32 cellular contexts compared by ENCODE assay signal in the genomic region with DNA sequence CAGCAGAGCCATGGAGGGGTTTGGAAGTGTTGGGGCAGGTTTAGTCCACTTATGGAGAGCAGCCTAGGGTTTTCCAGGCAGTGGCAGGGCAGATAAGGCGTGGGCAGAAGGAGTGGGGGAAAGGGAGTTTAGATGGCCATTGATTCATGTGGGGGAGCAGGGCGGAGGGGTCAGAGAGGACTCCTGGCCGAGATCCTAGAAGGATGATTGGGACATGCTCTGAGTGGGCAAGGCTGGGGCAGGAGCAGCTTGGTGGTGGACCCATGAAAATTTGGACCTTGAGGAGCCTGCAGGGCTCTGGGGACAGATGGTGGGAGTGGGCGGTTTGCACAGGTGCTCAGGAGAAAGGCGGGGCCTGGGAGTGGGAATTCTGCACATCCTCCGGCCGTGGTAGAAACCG. TPM values are rescaled to one million over a fixed set of nuclear protein-coding genes. Genes with fewer than 3 reads are reported as not detected.
DNase-seq lines count a peak whose midpoint lies in the region; TF ChIP-seq lines count a peak whose summit lies in the region.
"Had no signal": no experiment of that assay in that cellular context is flagged by ENCODE, and none has a peak within 500 bp of the region (broad histone marks: within the 10 kb centered on the region; RNA-seq: fewer than 3 reads in every experiment).

No MANE protein-coding gene starts in this region.

- H3K4me3 ChIP-seq in CD4-positive, alpha-beta memory T cell (ENCODE audit: low read length in 2 of 2): no peak overlapping the region
- H3K4me3 ChIP-seq in H7 (ENCODE audit: insufficient read depth, low read depth, low read length): no peak overlapping the region
- H3K4me3 ChIP-seq: BLaER1 treated with 17β-estradiol and CSF1 and Interleukin-3, amounts not matched to agents 10 nM and 100 nM; MG63; ovary; testis had no signal

- H3K36me3 ChIP-seq in CD4-positive, alpha-beta memory T cell (ENCODE audit: insufficient read depth, low read length): peaks cover 53% of the 10 kb centered on the region
- peaks cover 5% of the 10 kb centered on the region for H3K36me3 ChIP-seq in H7 (replicated peaks; ENCODE audit: control insufficient read depth, insufficient read depth, low read length)
- H3K36me3 ChIP-seq: MG63, ovary had no signal

- no peak overlapping the region for H3K27ac ChIP-seq in CD4-positive, alpha-beta memory T cell (ENCODE audit: low read depth, low read length)
- H3K27ac ChIP-seq: BLaER1 treated with 17β-estradiol and CSF1 and Interleukin-3, amounts not matched to agents 10 nM and 100 nM; epithelial cell of prostate; KMS-11; ovary; testis; WERI-Rb-1 had no signal

- no peaks in the 10 kb centered on the region for H3K9me3 Mint-ChIP-seq in CD4-positive, alpha-beta memory T cell
- no peaks in the 10 kb centered on the region for H3K9me3 Mint-ChIP-seq in neural crest cell
- no peaks in the 10 kb centered on the region for H3K9me3 Mint-ChIP-seq in Calu3 (ENCODE audit: low read depth, unreplicated experiment)
- H3K9me3 Mint-ChIP-seq: activated CD4-positive, alpha-beta T cell treated with anti-CD3 and anti-CD28 coated beads, Interleukin-2, amount 10 ng/mL, durations not matched to agents 24 days and 14 days; activated naive CD4-positive, alpha-beta T cell treated with anti-CD3 and anti-CD28 coated beads for 36 hours; stimulated activated naive CD8-positive, alpha-beta T cell treated with anti-CD3 and anti-CD28 coated beads, Interleukin-15, Interleukin-2, amounts not matched to agents 100 ng/mL and 50 ng/mL, for 24 hours; T-cell had no signal

- CTCF ChIA-PET in CD4-positive, alpha-beta memory T cell (lab: Charles Lee; ENCODE audit: partially characterized antibody): no interaction called here
- CTCF ChIA-PET in Calu3 (lab: Charles Lee): interaction anchor here (0.5 to 0.6 kb wide), 2 partner anchors 265 to 885 kb away, joined by 3 to 5 read pairs; no protein-coding TSS in a partner anchor

- BruUV-seq in Calu3 (replicated peaks; lab: Mats Ljungman, UMichigan): no TSS peak

- no peaks in the 10 kb centered on the region for H3K4me1 ChIP-seq in CD4-positive, alpha-beta memory T cell (ENCODE audit: insufficient read depth, low read length)
- H3K4me1 ChIP-seq: testis had no signal

- DNase-seq in CD4-positive, alpha-beta memory T cell: no peak
- DNase-seq in H7 (peak; percentile 20), ecto neural progenitor cell (ENCODE audit: low spot score) (peak; percentile 43), neural crest cell (ENCODE audit: low read depth, low spot score) (no peak), Calu3 (no peak), DMS153 treated with DMSO at 0.1 percent for 48 hours (lab: John Stamatoyannopoulos, UW; ENCODE audit: unreplicated experiment) (no peak), mucosa of gallbladder (ENCODE audit: low spot score) (no peak)
- DNase-seq in stimulated activated CD4-positive, alpha-beta T cell treated with anti-CD3 and anti-CD28 coated beads, Interleukin-4, amount 100 ng/mL, for 24 hours: no peak
- DNase-seq: activated CD4-positive, alpha-beta T cell treated with anti-CD3 and anti-CD28 coated beads, Interleukin-2, amount 10 ng/mL, durations not matched to agents 24 days and 14 days; activated CD8-positive, alpha-beta memory T cell treated with anti-CD3 and anti-CD28 coated beads, Interleukin-2, amount 10 ng/mL, durations not matched to agents 7 days and 5 days; activated naive CD4-positive, alpha-beta T cell treated with anti-CD3 and anti-CD28 coated beads for 36 hours; effector CD4-positive, alpha-beta T cell; left ventricle myocardium superior; MG63; NCI-H1105; NCI-H1930; NCI-H524; ovary; PC-3; retina; T-cell; testis; WERI-Rb-1 had no signal

- H3K27me3 ChIP-seq in CD4-positive, alpha-beta memory T cell (ENCODE audit: insufficient read depth, low read length): no peaks in the 10 kb centered on the region
- peaks cover 40% of the 10 kb centered on the region for H3K27me3 ChIP-seq in H7 (ENCODE audit: control insufficient read depth, insufficient read depth, low read length)
- H3K27me3 ChIP-seq: BLaER1 treated with 17β-estradiol and CSF1 and Interleukin-3, amounts not matched to agents 10 nM and 100 nM; ovary; testis had no signal

- no peaks in the 10 kb centered on the region for H3K9me3 ChIP-seq in CD4-positive, alpha-beta memory T cell (ENCODE audit: control insufficient read depth in 1 of 2, low read length in 2 of 2)
- H3K9me3 ChIP-seq: BLaER1 treated with 17β-estradiol and CSF1 and Interleukin-3, amounts not matched to agents 10 nM and 100 nM; MG63; ovary; testis had no signal

- H3K4me3 Mint-ChIP-seq in CD4-positive, alpha-beta memory T cell: no peak overlapping the region
- H3K4me3 Mint-ChIP-seq in neural crest cell: peak overlapping the region; percentile 22
- no peak overlapping the region for H3K4me3 Mint-ChIP-seq in Calu3 (ENCODE audit: low read depth, unreplicated experiment)
- H3K4me3 Mint-ChIP-seq: activated CD4-positive, alpha-beta T cell treated with anti-CD3 and anti-CD28 coated beads, Interleukin-2, amount 10 ng/mL, durations not matched to agents 24 days and 14 days; activated CD8-positive, alpha-beta memory T cell treated with anti-CD3 and anti-CD28 coated beads, Interleukin-2, amount 10 ng/mL, durations not matched to agents 7 days and 5 days; activated naive CD4-positive, alpha-beta T cell treated with anti-CD3 and anti-CD28 coated beads for 36 hours; stimulated activated naive CD8-positive, alpha-beta T cell treated with anti-CD3 and anti-CD28 coated beads, Interleukin-15, Interleukin-2, amounts not matched to agents 100 ng/mL and 50 ng/mL, for 24 hours; T-cell had no signal

- H3K4me1 Mint-ChIP-seq in CD4-positive, alpha-beta memory T cell: peaks cover 0 to 12% (median 6%) of the 10 kb centered on the region in 4 donors
- H3K4me1 Mint-ChIP-seq in neural crest cell (no peaks in the 10 kb centered on the region), Calu3 (ENCODE audit: low read depth, unreplicated experiment) (no peaks in the 10 kb centered on the region)
- H3K4me1 Mint-ChIP-seq: activated CD8-positive, alpha-beta memory T cell treated with anti-CD3 and anti-CD28 coated beads, Interleukin-2, amount 10 ng/mL, durations not matched to agents 7 days and 5 days had no signal

- H3K36me3 Mint-ChIP-seq in CD4-positive, alpha-beta memory T cell: peaks cover 9 to 44% of the 10 kb centered on the region in 2 donors
- H3K36me3 Mint-ChIP-seq in neural crest cell (ENCODE audit: low read depth) (no peaks in the 10 kb centered on the region), Calu3 (ENCODE audit: insufficient read depth, unreplicated experiment) (peaks cover 5% of the 10 kb centered on the region)

- POLR2A ChIA-PET in CD4-positive, alpha-beta memory T cell (lab: Charles Lee; ENCODE audit: partially characterized antibody): no interaction called here

- peak overlapping the region in 6 of 7 donors; percentile 37 to 93 (median 75) for H3K27ac Mint-ChIP-seq in CD4-positive, alpha-beta memory T cell
- no peak overlapping the region for H3K27ac Mint-ChIP-seq in neural crest cell (ENCODE audit: unreplicated experiment)
- H3K27ac Mint-ChIP-seq in Calu3 (ENCODE audit: unreplicated experiment): no peak overlapping the region
- H3K27ac Mint-ChIP-seq: activated CD4-positive, alpha-beta T cell treated with anti-CD3 and anti-CD28 coated beads, Interleukin-2, amount 10 ng/mL, durations not matched to agents 24 days and 14 days; activated CD8-positive, alpha-beta memory T cell treated with anti-CD3 and anti-CD28 coated beads, Interleukin-2, amount 10 ng/mL, durations not matched to agents 7 days and 5 days; activated naive CD4-positive, alpha-beta T cell treated with anti-CD3 and anti-CD28 coated beads for 36 hours had no signal

- no peak for TF ChIP-seq CTCF in neural crest cell (conservative IDR thresholded peaks at IDR 0.05)
- TF ChIP-seq CTCF in Calu3 (IDR thresholded peaks at IDR 0.05; ENCODE audit: unreplicated experiment): no peak

- intact Hi-C loops in CD4-positive, alpha-beta memory T cell (cut with micrococcal nuclease): no loop called here
- intact Hi-C loops in Calu3 (cut with micrococcal nuclease; ENCODE audit: unreplicated experiment): no loop called here

- H3K27me3 Mint-ChIP-seq in CD4-positive, alpha-beta memory T cell: no peaks in the 10 kb centered on the region
- H3K27me3 Mint-ChIP-seq in neural crest cell (ENCODE audit: low read depth) (peaks cover 55% of the 10 kb centered on the region), Calu3 (ENCODE audit: unreplicated experiment) (peaks cover 64% of the 10 kb centered on the region)
- H3K27me3 Mint-ChIP-seq: activated CD4-positive, alpha-beta T cell treated with anti-CD3 and anti-CD28 coated beads, Interleukin-2, amount 10 ng/mL, durations not matched to agents 24 days and 14 days; activated CD8-positive, alpha-beta memory T cell treated with anti-CD3 and anti-CD28 coated beads, Interleukin-2, amount 10 ng/mL, durations not matched to agents 7 days and 5 days; stimulated activated naive CD8-positive, alpha-beta T cell treated with anti-CD3 and anti-CD28 coated beads, Interleukin-15, Interleukin-2, amounts not matched to agents 100 ng/mL and 50 ng/mL, for 24 hours; T-cell had no signal

RNA-seq across cellular contexts. Expression of a gene that starts 18.1 kb away (rescaled TPM):
- 10 to 100 TPM; 14.3 to 18.4 TPM for total RNA-seq in CD4-positive, alpha-beta memory T cell
- 10 to 100 TPM; 23.2 to 27.1 TPM for polyA plus RNA-seq in CD4-positive, alpha-beta memory T cell
- 13.7 and 19.3 TPM in 2 replicates for total RNA-seq in H7 (2014; rRNA removed; shearing (Covaris generic))
- 25.7 and 27.4 TPM in 2 replicates for total RNA-seq in neural crest cell
- 7.0 and 7.6 TPM in 2 replicates for total RNA-seq in Calu3 (2022)
- 21.7 TPM for total RNA-seq in mucosa of gallbladder

RNA-seq across cellular contexts. Expression of a gene that starts 25.3 kb away (rescaled TPM):
- total RNA-seq in CD4-positive, alpha-beta memory T cell: 10 to 100 TPM; 43.4 to 48.6 TPM
- 10 to 100 TPM in 1 of 2 donors, 1 to 10 TPM in 1; 8.7 to 51.5 TPM for polyA plus RNA-seq in CD4-positive, alpha-beta memory T cell
- 0.26 and 0.42 TPM in 2 replicates for total RNA-seq in H7 (2014; rRNA removed; shearing (Covaris generic))
- total RNA-seq in neural crest cell (6.0 and 7.2 TPM in 2 replicates), Calu3 (2022) (not detected in 2 replicates), mucosa of gallbladder (9.1 TPM)

RNA-seq across cellular contexts. Expression of a gene that starts 32.7 kb away (rescaled TPM):
- 100 to 1,000 TPM; 127 to 138 TPM for total RNA-seq in CD4-positive, alpha-beta memory T cell
- 10 to 100 TPM; 35.4 to 63.6 TPM for polyA plus RNA-seq in CD4-positive, alpha-beta memory T cell
- 51.5 and 56.6 TPM in 2 replicates for total RNA-seq in H7 (2014; rRNA removed; shearing (Covaris generic))
- 77.0 and 84.8 TPM in 2 replicates for total RNA-seq in neural crest cell
- 41.8 and 51.3 TPM in 2 replicates for total RNA-seq in Calu3 (2022)
- total RNA-seq in mucosa of gallbladder: 92.7 TPM

RNA-seq across cellular contexts. Expression of a gene that starts 37.3 kb away (rescaled TPM):
- total RNA-seq in CD4-positive, alpha-beta memory T cell: 1 to 10 TPM; 2.5 to 2.6 TPM
- 1 to 10 TPM in 1 of 2 donors, under 1 TPM in 1; 0.09 to 1.8 TPM for polyA plus RNA-seq in CD4-positive, alpha-beta memory T cell
- total RNA-seq in H7 (2014; rRNA removed; shearing (Covaris generic)): 0.11 TPM in 1 of 2 replicates, not detected in the other
- total RNA-seq in neural crest cell: not detected in 2 replicates
- total RNA-seq in Calu3 (2022): not detected in 2 replicates
- 0.26 TPM for total RNA-seq in mucosa of gallbladder
- total RNA-seq: activated CD4-positive, alpha-beta T cell treated with anti-CD3 and anti-CD28 coated beads, Interleukin-2, amount 10 ng/mL, durations not matched to agents 24 days and 14 days; H4; mesenteric fat pad; myocyte; skeletal muscle tissue; urinary bladder had no signal
- polyA plus RNA-seq: urinary bladder had no signal

RNA-seq across cellular contexts. Expression of a gene that starts 37.7 kb away (rescaled TPM):
- 1 to 10 TPM; 7.3 to 8.4 TPM for total RNA-seq in CD4-positive, alpha-beta memory T cell
- polyA plus RNA-seq in CD4-positive, alpha-beta memory T cell: 10 to 100 TPM; 25.6 to 31.1 TPM
- total RNA-seq in H7 (2014; rRNA removed; shearing (Covaris generic)): 14.3 and 21.2 TPM in 2 replicates
- 7.2 and 9.8 TPM in 2 replicates for total RNA-seq in neural crest cell
- 14.3 and 15.1 TPM in 2 replicates for total RNA-seq in Calu3 (2022)
- 19.5 TPM for total RNA-seq in mucosa of gallbladder

Comparison
In these comparisons a context has a peak if more than half of its experiments do, and no peak if none do; other contexts are left out.
1. DNase-seq: peak in H7 (single experiment) and ecto neural progenitor cell (single experiment); none in CD4-positive, alpha-beta memory T cell (0 of 5), neural crest cell (single experiment), Calu3 (single experiment), DMS153 treated with DMSO at 0.1 percent for 48 hours (single experiment), mucosa of gallbladder (single experiment) and stimulated activated CD4-positive, alpha-beta T cell treated with anti-CD3 and anti-CD28 coated beads, Interleukin-4, amount 100 ng/mL, for 24 hours (single experiment).
2. H3K27ac Mint-ChIP-seq: peak in CD4-positive, alpha-beta memory T cell (6 of 7); none in neural crest cell (single experiment) and Calu3 (single experiment).